11 cellular contexts compared by ENCODE assay signal in genomic region chr12:6644903-6645302, GRCh38. TPM values are rescaled to one million over a fixed set of nuclear protein-coding genes. Genes with fewer than 3 reads are reported as not detected.
A peak's percentile ranks its signal among the peaks of the same experiment; 100 is the strongest.
DNase-seq lines count a peak whose midpoint lies in the region; ATAC-seq, FAIRE-seq and TF ChIP-seq lines count a peak whose summit lies in the region.
"Had no signal": no experiment of that assay in that cellular context is flagged by ENCODE, and none has a peak within 500 bp of the region (broad histone marks: within the 10 kb centered on the region; RNA-seq: fewer than 3 reads in every experiment).

No MANE protein-coding gene starts in this region.

- H3K23ac ChIP-seq in IMR-90 (ENCODE audit: low read depth, low read length) (no peak overlapping the region), H1 (ENCODE audit: insufficient read length) (no peak overlapping the region)

- TF ChIP-seq EP300 in H1 (IDR thresholded peaks at IDR 0.05; ENCODE audit: borderline replicate concordance in 1 of 2, low read depth in 2 of 2, low read length in 2 of 2), result no peak

- H3K4ac ChIP-seq in IMR-90 (ENCODE audit: low read depth, low read length), result no peak overlapping the region
- H3K4ac ChIP-seq in H1 (replicated peaks; ENCODE audit: insufficient read length, low read depth, low read length), result no peak overlapping the region

- H4K91ac ChIP-seq in IMR-90 (ENCODE audit: insufficient read depth, low read depth, low read length) (no peak overlapping the region), H1 (replicated peaks; ENCODE audit: insufficient read length, low read length) (no peak overlapping the region)

- dilution Hi-C loops in IMR-90 (cut with HindIII; ENCODE audit: low sequenced_read_pairs, unreplicated experiment), result no loop called here

- no peaks in the 10 kb centered on the region for H3K79me1 ChIP-seq in IMR-90 (ENCODE audit: low read depth in 1 of 2, low read length in 2 of 2)
- H3K79me1 ChIP-seq in H1 (ENCODE audit: low read depth, low read length), result no peaks in the 10 kb centered on the region

- H4K5ac ChIP-seq in IMR-90 (ENCODE audit: low read depth, low read length), result no peak overlapping the region
- H4K5ac ChIP-seq in H1 (ENCODE audit: insufficient read length, low read depth, low read length), result no peak overlapping the region

- H3K14ac ChIP-seq in IMR-90 (replicated peaks; ENCODE audit: low read depth, low read length) (no peak overlapping the region), H1 (ENCODE audit: insufficient read length) (no peak overlapping the region)

- no TSS peak for BruUV-seq in IMR-90 (replicated peaks; lab: Mats Ljungman, UMichigan)

- no peak overlapping the region for H2BK15ac ChIP-seq in IMR-90 (ENCODE audit: low read depth, low read length)
- H2BK15ac ChIP-seq in H1 (ENCODE audit: low read length), result peak overlapping the region; percentile 89; the same call in 1 of the 2 replicates

- no peak overlapping the region for H2BK120ac ChIP-seq in IMR-90 (ENCODE audit: low read depth, low read length)
- no peak overlapping the region for H2BK120ac ChIP-seq in H1 (replicated peaks; ENCODE audit: low read depth, low read length)

- peaks cover 23% of the 10 kb centered on the region for H3K36me3 Mint-ChIP-seq in nephron (ENCODE audit: low read depth)

- H3K27me3 ChIP-seq in IMR-90 (ENCODE audit: control insufficient read depth, insufficient read depth, low read length), result peaks cover 14% of the 10 kb centered on the region
- peaks cover 3 to 7% (median 6%) of the 10 kb centered on the region in 4 experiments; a peak in 4 of 7 replicates for H3K27me3 ChIP-seq in H1 (replicated peaks in 1 of 4; ENCODE audit: control insufficient read depth in 3 of 4, extremely low read depth in 1 of 4, insufficient read depth in 3 of 4, low read length in 3 of 4)

- no peak overlapping the region for H3K56ac ChIP-seq in IMR-90 (ENCODE audit: extremely low read depth, insufficient read depth, low read length)
- no peak overlapping the region for H3K56ac ChIP-seq in H1 (replicated peaks; ENCODE audit: insufficient read length, low read depth, low read length)

- no peak for ATAC-seq in IMR-90 (ENCODE audit: low read depth)
- no peak for ATAC-seq in HG02981 (IDR thresholded peaks at IDR 0.05; ENCODE audit: unreplicated experiment)
- no peak for ATAC-seq in HG03469 (IDR thresholded peaks at IDR 0.05; ENCODE audit: unreplicated experiment)
- ATAC-seq in HG02870 (IDR thresholded peaks at IDR 0.05; ENCODE audit: unreplicated experiment), result no peak

- H4K20me1 ChIP-seq in IMR-90 (ENCODE audit: insufficient read depth, low read length) (no peaks in the 10 kb centered on the region), H1 (replicated peaks in 1 of 2; ENCODE audit: control insufficient read depth in 1 of 2, insufficient read depth in 2 of 2, low read length in 2 of 2) (no peaks in the 10 kb centered on the region)

- 17% methylated on average over 1 of the region's 5 CpGs; no CpG with 5 or more reads in 1 of the 2 experiments for WGBS in IMR-90 (ENCODE audit: extremely low coverage in 2 of 2, insufficient read length in 1 of 2), 2 experiments
- 54% methylated on average over 5 of the region's 5 CpGs; no CpG with 5 or more reads in 1 of the 2 experiments for WGBS in H1 (ENCODE audit: extremely low coverage in 1 of 2, insufficient coverage in 1 of 2, insufficient read length in 1 of 2, insufficient replicate concordance in 2 of 2, low coverage in 1 of 2, low lambda C conversion rate in 2 of 2, missing lambda C conversion rate in 1 of 2), 2 experiments

- H3K9me3 ChIP-seq in IMR-90 (ENCODE audit: control insufficient read depth, insufficient read depth, low read length) (peaks cover 19% of the 10 kb centered on the region), H1 (ENCODE audit: insufficient read depth in 2 of 2, low read depth in 1 of 2, low read length in 1 of 2) (no peaks in the 10 kb centered on the region)

- peak; percentile 57 for DNase-seq in Ammon's horn (ENCODE audit: low spot score)
- DNase-seq in IMR-90, result no peak
- peak in 1 of 2 experiments; percentile 53 for DNase-seq in H1 (ENCODE audit: low read depth in 1 of 2, low spot score in 2 of 2)
- no peak for DNase-seq in HK-2 (ENCODE audit: unreplicated experiment)
- DNase-seq: DMS 273 treated with DMSO at 0.1 percent for 48 hours, foreskin fibroblast had no signal

- H3K23me2 ChIP-seq in H1 (ENCODE audit: low read depth, low read length), result peaks cover 4% of the 10 kb centered on the region; the same call in 1 of the 2 replicates

- H2AK9ac ChIP-seq in IMR-90 (replicated peaks; ENCODE audit: low read depth, low read length, poor library complexity), result no peak overlapping the region

- 0 out of 2 replicates have a peak overlapping the region, but pooled peaks have one; percentile 76 for H2BK12ac ChIP-seq in H1 (ENCODE audit: low read depth, low read length)

- H3K79me2 ChIP-seq in H1 (ENCODE audit: control insufficient read depth in 1 of 2, insufficient read depth in 2 of 2, low read length in 2 of 2), result no peaks in the 10 kb centered on the region

- H3K9me1 ChIP-seq in IMR-90 (ENCODE audit: insufficient read depth, low read length), result no peaks in the 10 kb centered on the region

- no peak overlapping the region for H2BK20ac ChIP-seq in IMR-90 (ENCODE audit: low read depth, low read length)
- H2BK20ac ChIP-seq in H1 (ENCODE audit: low read length), result no peak overlapping the region

- H3K4me3 ChIP-seq in IMR-90 (ENCODE audit: insufficient read depth, low read depth, low read length) (no peak overlapping the region), H1 (ENCODE audit: extremely low read depth in 1 of 4, insufficient read depth in 2 of 4, low read depth in 3 of 4, low read length in 4 of 4) (no peak overlapping the region)

- no peak for TF ChIP-seq POLR2A in IMR-90 (IDR thresholded peaks at IDR 0.05; ENCODE audit: low read depth, low read length)
- TF ChIP-seq POLR2A in H1 (IDR thresholded peaks at IDR 0.05; ENCODE audit: control extremely low read depth in 1 of 2, low read depth in 2 of 2, low read length in 2 of 2), result no peak

- no peak overlapping the region for H3K18ac ChIP-seq in IMR-90 (ENCODE audit: low read depth, low read length)
- no peak overlapping the region for H3K18ac ChIP-seq in H1 (ENCODE audit: extremely low read depth, low read length)

- TF ChIP-seq CTCF in IMR-90 (conservative IDR thresholded peaks at IDR 0.05; ENCODE audit: low read depth, low read length) (0 out of 2 replicates have a peak, but pooled peaks have one; percentile 15), H1 (IDR thresholded peaks at IDR 0.05; ENCODE audit: control extremely low read depth in 1 of 3, insufficient read depth in 1 of 3, low read depth in 1 of 3, low read length in 3 of 3) (peak; percentile 48 to 64 (median 63)), nephron (IDR thresholded peaks at IDR 0.05; ENCODE audit: unreplicated experiment in 3 of 3) (peak; percentile 37 to 42 (median 39))

- POLR2A ChIA-PET in IMR-90 (lab: Charles Lee; ENCODE audit: unreplicated experiment), result interaction anchor here (0.5 kb wide), 1 partner anchor 111 kb away, joined by 4 read pairs; the partner anchor contains the start of gene GAPDH
- POLR2A ChIA-PET in H1 (lab: Charles Lee; ENCODE audit: partially characterized antibody), result interaction anchor here (0.7 to 3.3 kb wide), 11 partner anchors 10 to 111 kb away, joined by 3 to 18 read pairs (median 4); partner anchors contain the start of genes GAPDH, LPAR5 and ZNF384

- H3K4me1 Mint-ChIP-seq in nephron, result peaks cover 16% of the 10 kb centered on the region

- H3K27ac Mint-ChIP-seq in nephron, result peak overlapping the region; percentile 63 to 88 (median 74)

- H3K9ac ChIP-seq in IMR-90 (ENCODE audit: low read depth, low read length), result no peak overlapping the region
- H3K9ac ChIP-seq in H1 (replicated peaks in 1 of 4; ENCODE audit: extremely low read depth in 1 of 4, low read depth in 3 of 4, low read length in 3 of 4), result no peak overlapping the region

- no peaks in the 10 kb centered on the region for H3K9me3 Mint-ChIP-seq in nephron

- CTCF ChIA-PET in IMR-90 (lab: Yijun Ruan, JAX) (interaction anchor here (1.0 kb wide), 1 partner anchor 87 kb away, joined by 4 read pairs; no protein-coding TSS in a partner anchor), H1 (lab: Charles Lee; ENCODE audit: partially characterized antibody) (interaction anchor here (0.7 to 6.3 kb wide), 23 partner anchors 10 to 221 kb away, joined by 3 to 146 read pairs (median 4); partner anchors contain the start of genes LPAR5, MLF2 and ZNF384)

- TF ChIP-seq RAD21 in IMR-90 (IDR thresholded peaks at IDR 0.05; ENCODE audit: low read length) (no peak), H1 (IDR thresholded peaks at IDR 0.05 in 1 of 2, conservative IDR thresholded peaks at IDR 0.05 in 1 of 2; ENCODE audit: low read depth in 2 of 2, low read length in 2 of 2) (peak; percentile 66 to 74)

- intact Hi-C loops in IMR-90 (cut with micrococcal nuclease), result no loop called here

- peak; percentile 66 for FAIRE-seq in H1 (lab: Jason Lieb, UNC)

- H2AK5ac ChIP-seq in IMR-90 (ENCODE audit: low read depth, low read length), result no peak overlapping the region
- no peak overlapping the region for H2AK5ac ChIP-seq in H1 (ENCODE audit: low read depth, low read length)

- H2BK5ac ChIP-seq in IMR-90 (ENCODE audit: low read depth, low read length, poor library complexity, severe bottlenecking) (no peak overlapping the region), H1 (ENCODE audit: low read depth, low read length) (no peak overlapping the region)

- H2AFZ ChIP-seq in IMR-90 (replicated peaks; ENCODE audit: low read length, poor library complexity) (no peak overlapping the region), H1 (ENCODE audit: low read length) (0 out of 2 replicates have a peak overlapping the region, but pooled peaks have one; percentile 72)

- peaks cover 12% of the 10 kb centered on the region for H3K27me3 Mint-ChIP-seq in nephron (ENCODE audit: low read depth)

- H3K27ac ChIP-seq in IMR-90 (ENCODE audit: insufficient read depth, low read length), result no peak overlapping the region
- H3K27ac ChIP-seq in H1 (ENCODE audit: low read depth, low read length), result no peak overlapping the region

- H4K8ac ChIP-seq in IMR-90 (ENCODE audit: low read depth in 2 of 2, low read length in 2 of 2), result no peak overlapping the region
- H4K8ac ChIP-seq in H1 (ENCODE audit: extremely low read depth, insufficient read depth, low read length), result no peak overlapping the region

- H3K4me1 ChIP-seq in IMR-90 (ENCODE audit: control insufficient read depth, insufficient read depth, low read length) (no peaks in the 10 kb centered on the region), H1 (replicated peaks in 1 of 4; ENCODE audit: control insufficient read depth in 3 of 4, insufficient read depth in 4 of 4, low read length in 3 of 4) (peaks cover 0 to 5% (median under 1%) of the 10 kb centered on the region in 4 experiments; a peak in 2 of 7 replicates)

- H3K36me3 ChIP-seq in IMR-90 (ENCODE audit: control insufficient read depth, insufficient read depth, low read length) (peaks cover 12% of the 10 kb centered on the region), H1 (ENCODE audit: control insufficient read depth in 2 of 4, insufficient read depth in 4 of 4, low read length in 3 of 4) (no peaks in the 10 kb centered on the region; a peak in 1 of 8 replicates)

- peak overlapping the region in 1 of 3 experiments; percentile 29 for H3K4me3 Mint-ChIP-seq in nephron

- in situ Hi-C loops in IMR-90 (cut with MboI; ENCODE audit: low sequenced_read_pairs), result no loop called here

- H3K4me2 ChIP-seq in IMR-90 (ENCODE audit: low read depth, low read length) (no peak overlapping the region), H1 (ENCODE audit: insufficient read depth in 1 of 2, low read depth in 2 of 2, low read length in 2 of 2) (no peak overlapping the region)

RNA-seq across cellular contexts. Expression of gene ACRBP, which starts 2.3 kb away (rescaled TPM):
- not detected in 2 replicates for total RNA-seq in IMR-90 (2012; rRNA removed)
- 0.27 and 0.38 TPM in 2 replicates for polyA plus RNA-seq in IMR-90 (2012; rRNA removed)
- 0.15 and 1.9 TPM in 2 replicates for polyA plus RNA-seq in IMR-90 (2012; cell fraction: cytosol; rRNA removed)
- 0.88 and 1.2 TPM in 2 replicates for polyA plus RNA-seq in IMR-90 (2012; cell fraction: nucleus; rRNA removed; ENCODE audit: low replicate concordance)
- total RNA-seq in H1 (2021; fragmentation: NEBNext Ultra II Directional; extraction: Animal tissue kit (Norgen Biotek cat#: 25700)), result 0.80 and 1.2 TPM in 2 replicates
- 5.2 and 8.9 TPM in 2 replicates for polyA plus RNA-seq in H1 (2011; rRNA removed)
- polyA plus RNA-seq in H1 (2011; cell fraction: cytosol; rRNA removed), result 4.1 TPM
- 13.2 TPM for polyA plus RNA-seq in H1 (2011; cell fraction: nucleus; rRNA removed)
- 0.98 to 1.8 TPM (median 1.4 TPM) in 4 replicates for polyA plus RNA-seq in H1 (2012, experiment 1 of 2)
- polyA plus RNA-seq in H1 (2012, experiment 2 of 2), result 0.30 TPM
- 1.5 TPM for polyA plus RNA-seq in H1 (2013, experiment 1 of 2)
- 2.1 TPM for polyA plus RNA-seq in H1 (2013, experiment 2 of 2)
- polyA minus RNA-seq in H1 (2011; rRNA and poly(A)+ RNA removed), result 5.7 and 11.8 TPM in 2 replicates
- polyA minus RNA-seq in H1 (2011; cell fraction: cytosol; rRNA and poly(A)+ RNA removed), result 2.2 TPM
- 5.7 TPM for polyA minus RNA-seq in H1 (2011; cell fraction: nucleus; rRNA and poly(A)+ RNA removed)

RNA-seq across cellular contexts. Expression of gene LPAR5, which starts 9.1 kb away (rescaled TPM):
- total RNA-seq in IMR-90 (2012; rRNA removed), result not detected in 2 replicates
- polyA plus RNA-seq in IMR-90 (2012; rRNA removed) (not detected in 2 replicates), H1 (2011; rRNA removed) (0.24 and 0.63 TPM in 2 replicates)
- polyA plus RNA-seq in IMR-90 (2012; cell fraction: cytosol; rRNA removed), result 0.01 TPM in 1 of 2 replicates, not detected in the other
- polyA plus RNA-seq in IMR-90 (2012; cell fraction: nucleus; rRNA removed; ENCODE audit: low replicate concordance), result not detected in 2 replicates
- 0.22 and 0.23 TPM in 2 replicates for total RNA-seq in H1 (2021; fragmentation: NEBNext Ultra II Directional; extraction: Animal tissue kit (Norgen Biotek cat#: 25700))
- 0.31 TPM for polyA plus RNA-seq in H1 (2011; cell fraction: cytosol; rRNA removed)
- 0.47 TPM for polyA plus RNA-seq in H1 (2011; cell fraction: nucleus; rRNA removed)
- 0.29 to 0.40 TPM (median 0.35 TPM) in 3 of 4 replicates, not detected in the other for polyA plus RNA-seq in H1 (2012, experiment 1 of 2)
- 0.21 TPM for polyA plus RNA-seq in H1 (2012, experiment 2 of 2)
- 0.57 TPM for polyA plus RNA-seq in H1 (2013, experiment 1 of 2)
- 0.48 TPM for polyA plus RNA-seq in H1 (2013, experiment 2 of 2)
- 0.32 and 0.63 TPM in 2 replicates for polyA minus RNA-seq in H1 (2011; rRNA and poly(A)+ RNA removed)
- not detected for polyA minus RNA-seq in H1 (2011; cell fraction: cytosol; rRNA and poly(A)+ RNA removed)
- 0.40 TPM for polyA minus RNA-seq in H1 (2011; cell fraction: nucleus; rRNA and poly(A)+ RNA removed)
- total RNA-seq: RPMI7951 had no signal

RNA-seq across cellular contexts. Expression of gene ING4, which starts 18.0 kb away (rescaled TPM):
- total RNA-seq in IMR-90 (2012; rRNA removed), result 22.0 and 25.3 TPM in 2 replicates
- polyA plus RNA-seq in IMR-90 (2012; rRNA removed) (31.1 and 47.5 TPM in 2 replicates), H1 (2011; rRNA removed) (28.6 and 29.3 TPM in 2 replicates)
- polyA plus RNA-seq in IMR-90 (2012; cell fraction: cytosol; rRNA removed), result 23.4 and 26.9 TPM in 2 replicates
- 64.9 and 157 TPM in 2 replicates for polyA plus RNA-seq in IMR-90 (2012; cell fraction: nucleus; rRNA removed; ENCODE audit: low replicate concordance)
- 21.7 and 22.9 TPM in 2 replicates for total RNA-seq in H1 (2021; fragmentation: NEBNext Ultra II Directional; extraction: Animal tissue kit (Norgen Biotek cat#: 25700))
- 44.8 TPM for polyA plus RNA-seq in H1 (2011; cell fraction: cytosol; rRNA removed)
- polyA plus RNA-seq in H1 (2011; cell fraction: nucleus; rRNA removed), result 62.2 TPM
- 25.6 to 40.6 TPM (median 29.1 TPM) in 4 replicates for polyA plus RNA-seq in H1 (2012, experiment 1 of 2)
- polyA plus RNA-seq in H1 (2012, experiment 2 of 2), result 21.9 TPM
- polyA plus RNA-seq in H1 (2013, experiment 1 of 2), result 26.0 TPM
- polyA plus RNA-seq in H1 (2013, experiment 2 of 2), result 22.1 TPM
- polyA minus RNA-seq in H1 (2011; rRNA and poly(A)+ RNA removed), result 15.7 and 16.4 TPM in 2 replicates
- polyA minus RNA-seq in H1 (2011; cell fraction: cytosol; rRNA and poly(A)+ RNA removed), result 6.8 TPM
- 13.0 TPM for polyA minus RNA-seq in H1 (2011; cell fraction: nucleus; rRNA and poly(A)+ RNA removed)

RNA-seq across cellular contexts. Expression of gene CHD4, which starts 37.7 kb away (rescaled TPM):
- total RNA-seq in IMR-90 (2012; rRNA removed), result 262 and 279 TPM in 2 replicates
- polyA plus RNA-seq in IMR-90 (2012; rRNA removed) (99.8 and 116 TPM in 2 replicates), H1 (2011; rRNA removed) (198 and 214 TPM in 2 replicates)
- polyA plus RNA-seq in IMR-90 (2012; cell fraction: cytosol; rRNA removed), result 56.6 and 65.1 TPM in 2 replicates
- 126 and 164 TPM in 2 replicates for polyA plus RNA-seq in IMR-90 (2012; cell fraction: nucleus; rRNA removed; ENCODE audit: low replicate concordance)
- 305 and 330 TPM in 2 replicates for total RNA-seq in H1 (2021; fragmentation: NEBNext Ultra II Directional; extraction: Animal tissue kit (Norgen Biotek cat#: 25700))
- 178 TPM for polyA plus RNA-seq in H1 (2011; cell fraction: cytosol; rRNA removed)
- polyA plus RNA-seq in H1 (2011; cell fraction: nucleus; rRNA removed), result 362 TPM
- polyA plus RNA-seq in H1 (2012, experiment 1 of 2), result 194 to 267 TPM (median 241 TPM) in 4 replicates
- 52.1 TPM for polyA plus RNA-seq in H1 (2012, experiment 2 of 2)
- polyA plus RNA-seq in H1 (2013, experiment 1 of 2), result 180 TPM
- 192 TPM for polyA plus RNA-seq in H1 (2013, experiment 2 of 2)
- 290 and 298 TPM in 2 replicates for polyA minus RNA-seq in H1 (2011; rRNA and poly(A)+ RNA removed)
- 180 TPM for polyA minus RNA-seq in H1 (2011; cell fraction: cytosol; rRNA and poly(A)+ RNA removed)
- 129 TPM for polyA minus RNA-seq in H1 (2011; cell fraction: nucleus; rRNA and poly(A)+ RNA removed)

RNA-seq across cellular contexts. Expression of gene ZNF384, which starts 44.3 kb away (rescaled TPM):
- total RNA-seq in IMR-90 (2012; rRNA removed), result 16.3 and 17.5 TPM in 2 replicates
- polyA plus RNA-seq in IMR-90 (2012; rRNA removed) (53.7 and 55.6 TPM in 2 replicates), H1 (2011; rRNA removed) (59.0 and 75.1 TPM in 2 replicates)
- 23.1 and 32.3 TPM in 2 replicates for polyA plus RNA-seq in IMR-90 (2012; cell fraction: cytosol; rRNA removed)
- 169 and 187 TPM in 2 replicates for polyA plus RNA-seq in IMR-90 (2012; cell fraction: nucleus; rRNA removed; ENCODE audit: low replicate concordance)
- total RNA-seq in H1 (2021; fragmentation: NEBNext Ultra II Directional; extraction: Animal tissue kit (Norgen Biotek cat#: 25700)), result 59.6 and 60.1 TPM in 2 replicates
- polyA plus RNA-seq in H1 (2011; cell fraction: cytosol; rRNA removed), result 66.7 TPM
- 138 TPM for polyA plus RNA-seq in H1 (2011; cell fraction: nucleus; rRNA removed)
- 64.4 to 74.8 TPM (median 69.2 TPM) in 4 replicates for polyA plus RNA-seq in H1 (2012, experiment 1 of 2)
- 30.4 TPM for polyA plus RNA-seq in H1 (2012, experiment 2 of 2)
- polyA plus RNA-seq in H1 (2013, experiment 1 of 2), result 47.8 TPM
- 45.3 TPM for polyA plus RNA-seq in H1 (2013, experiment 2 of 2)
- 69.0 and 70.2 TPM in 2 replicates for polyA minus RNA-seq in H1 (2011; rRNA and poly(A)+ RNA removed)
- 39.0 TPM for polyA minus RNA-seq in H1 (2011; cell fraction: cytosol; rRNA and poly(A)+ RNA removed)
- 71.1 TPM for polyA minus RNA-seq in H1 (2011; cell fraction: nucleus; rRNA and poly(A)+ RNA removed)
